ENCODE assay signal across 1 cellular context in genomic region chr1:55427576-55427975, GRCh38.
TF ChIP-seq lines count a peak whose summit lies in the region.

No MANE protein-coding gene starts in this region.

TF ChIP-seq in HCT116, 20 proteins besides CTCF, POLR2A, EP300 and RAD21 (continued from another document):
- TF ChIP-seq ZBTB33 (IDR thresholded peaks at IDR 0.05; ENCODE audit: extremely low read depth, insufficient replicate concordance, low read length): no peak
- TF ChIP-seq, protein P1, sequence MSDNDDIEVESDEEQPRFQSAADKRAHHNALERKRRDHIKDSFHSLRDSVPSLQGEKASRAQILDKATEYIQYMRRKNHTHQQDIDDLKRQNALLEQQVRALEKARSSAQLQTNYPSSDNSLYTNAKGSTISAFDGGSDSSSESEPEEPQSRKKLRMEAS (IDR thresholded peaks at IDR 0.05): no peak
- TF ChIP-seq, protein P2, sequence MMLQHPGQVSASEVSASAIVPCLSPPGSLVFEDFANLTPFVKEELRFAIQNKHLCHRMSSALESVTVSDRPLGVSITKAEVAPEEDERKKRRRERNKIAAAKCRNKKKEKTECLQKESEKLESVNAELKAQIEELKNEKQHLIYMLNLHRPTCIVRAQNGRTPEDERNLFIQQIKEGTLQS (IDR thresholded peaks at IDR 0.05): no peak
- TF ChIP-seq EZH2phosphoT487 (IDR thresholded peaks at IDR 0.05; ENCODE audit: borderline replicate concordance): no peak
- no peak for TF ChIP-seq ELF1 (IDR thresholded peaks at IDR 0.05; ENCODE audit: borderline replicate concordance, low read depth)
TF ChIP-seq in HCT116: peak in this region for 0.
